In genomic region chr14:41297961-41298690, GRCh38 we compare ENCODE assay signal across 20 cellular contexts.
DNase-seq lines count a peak whose midpoint lies in the region; ATAC-seq lines count a peak whose summit lies in the region.
"Had no signal": no experiment of that assay in that cellular context is flagged by ENCODE, and none has a peak within 500 bp of the region (broad histone marks: within the 10 kb centered on the region; RNA-seq: fewer than 3 reads in every experiment).

No MANE protein-coding gene starts in this region.

- no peak for ATAC-seq in GM21367 (IDR thresholded peaks at IDR 0.05; ENCODE audit: unreplicated experiment)

- no peaks in the 10 kb centered on the region for H3K9me3 ChIP-seq in CD4-positive, alpha-beta memory T cell (ENCODE audit: control insufficient read depth in 1 of 2, low read length in 2 of 2)

- CTCF ChIA-PET in CD4-positive, alpha-beta memory T cell (lab: Charles Lee; ENCODE audit: partially characterized antibody) = no interaction called here

- H3K27me3 Mint-ChIP-seq in CD4-positive, alpha-beta memory T cell = no peaks in the 10 kb centered on the region

- no peak overlapping the region for H3K27ac Mint-ChIP-seq in CD4-positive, alpha-beta memory T cell
- H3K27ac Mint-ChIP-seq: HFFc6 had no signal

- H3K27me3 ChIP-seq in CD4-positive, alpha-beta memory T cell (ENCODE audit: insufficient read depth, low read length) = no peaks in the 10 kb centered on the region

- H3K4me3 ChIP-seq in CD4-positive, alpha-beta memory T cell (ENCODE audit: low read length in 2 of 2) = no peak overlapping the region

- intact Hi-C loops in CD4-positive, alpha-beta memory T cell (cut with micrococcal nuclease) = no loop called here

- no peaks in the 10 kb centered on the region for H3K36me3 ChIP-seq in CD4-positive, alpha-beta memory T cell (ENCODE audit: insufficient read depth, low read length)

- H3K4me3 Mint-ChIP-seq in CD4-positive, alpha-beta memory T cell = no peak overlapping the region
- H3K4me3 Mint-ChIP-seq: HFFc6 had no signal

- H3K36me3 Mint-ChIP-seq in CD4-positive, alpha-beta memory T cell = no peaks in the 10 kb centered on the region

- DNase-seq in Daoy (ENCODE audit: low read depth) (peak; percentile 6), NCI-H226 (peak; percentile 62), astrocyte of the hippocampus (ENCODE audit: low read depth, low spot score) (peak; percentile 0), iris pigment epithelial cell (ENCODE audit: low read depth) (peak; percentile 1), NCI-H1105 (lab: John Stamatoyannopoulos, UW) (no peak), UCSD-AML1 (lab: John Stamatoyannopoulos, UW; ENCODE audit: unreplicated experiment) (no peak)
- no peak for DNase-seq in CD4-positive, alpha-beta memory T cell
- DNase-seq: ACHN; C1 segment of cervical spinal cord; H7; HFFc6; NCI-H1436 treated with DMSO at 0.1 percent for 48 hours; NCI-H2029; NCI-H2171; NCI-H510A; NCI-H748 treated with DMSO at 0.1 percent for 48 hours; NK-92 treated with Interleukin-12 subunit alpha and Interleukin-12 subunit beta, amount 100 ng/mL, for 24 hours; SHP77 had no signal

- H3K27ac ChIP-seq in CD4-positive, alpha-beta memory T cell (ENCODE audit: low read depth, low read length) = no peak overlapping the region
- H3K27ac ChIP-seq: KMS-11 had no signal

- peaks cover 0 to 4% (median 2%) of the 10 kb centered on the region in 8 donors for H3K9me3 Mint-ChIP-seq in CD4-positive, alpha-beta memory T cell

- POLR2A ChIA-PET in CD4-positive, alpha-beta memory T cell (lab: Charles Lee; ENCODE audit: partially characterized antibody) = no interaction called here

- no peaks in the 10 kb centered on the region for H3K4me1 ChIP-seq in CD4-positive, alpha-beta memory T cell (ENCODE audit: insufficient read depth, low read length)

- H3K4me1 Mint-ChIP-seq in CD4-positive, alpha-beta memory T cell = no peaks in the 10 kb centered on the region

Comparison
In these comparisons a context has a peak if more than half of its experiments do, and no peak if none do; other contexts are left out.
1. DNase-seq: peak in Daoy (single experiment), NCI-H226 (single experiment), astrocyte of the hippocampus (single experiment) and iris pigment epithelial cell (single experiment); none in CD4-positive, alpha-beta memory T cell (0 of 5), NCI-H1105 (single experiment) and UCSD-AML1 (single experiment).